Comparison of ENCODE assay signal across 1 cellular context in the genomic region with DNA sequence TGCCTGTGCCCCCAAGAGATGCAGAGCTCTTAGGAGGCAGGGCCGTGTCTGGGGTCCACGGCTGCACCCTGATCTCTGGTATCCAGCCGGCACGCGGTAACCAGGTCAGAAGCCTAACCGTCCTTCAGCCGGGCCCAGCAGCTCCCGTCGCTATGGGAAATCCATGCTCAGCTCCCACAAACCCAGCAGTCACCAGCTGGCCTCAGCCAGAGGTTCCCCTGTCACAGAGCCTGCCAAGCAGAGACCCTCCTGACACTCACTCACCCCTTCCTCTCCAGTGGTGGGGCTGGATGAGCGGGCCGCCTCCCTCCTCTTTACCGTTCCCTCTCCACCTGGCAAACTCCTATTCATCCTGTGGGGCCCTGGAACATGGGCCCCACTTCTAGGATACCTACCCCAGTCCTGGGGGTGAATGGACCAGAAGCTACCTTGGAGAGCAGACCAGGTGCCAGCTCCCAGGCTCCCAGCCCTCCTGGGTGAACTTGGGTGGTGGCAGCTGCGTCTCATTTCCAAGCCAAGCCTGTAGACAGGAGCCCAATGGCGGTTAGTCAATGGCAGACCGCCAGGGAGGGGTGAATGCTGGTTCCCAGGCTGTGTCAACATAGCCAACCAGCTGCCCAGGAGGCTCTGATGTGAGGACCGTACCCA.
TF ChIP-seq lines count a peak whose summit lies in the region.

No MANE protein-coding gene starts in this region.

TF ChIP-seq in K562, 482 proteins besides CTCF, POLR2A, EP300 and RAD21:
- TF ChIP-seq, protein P1, sequence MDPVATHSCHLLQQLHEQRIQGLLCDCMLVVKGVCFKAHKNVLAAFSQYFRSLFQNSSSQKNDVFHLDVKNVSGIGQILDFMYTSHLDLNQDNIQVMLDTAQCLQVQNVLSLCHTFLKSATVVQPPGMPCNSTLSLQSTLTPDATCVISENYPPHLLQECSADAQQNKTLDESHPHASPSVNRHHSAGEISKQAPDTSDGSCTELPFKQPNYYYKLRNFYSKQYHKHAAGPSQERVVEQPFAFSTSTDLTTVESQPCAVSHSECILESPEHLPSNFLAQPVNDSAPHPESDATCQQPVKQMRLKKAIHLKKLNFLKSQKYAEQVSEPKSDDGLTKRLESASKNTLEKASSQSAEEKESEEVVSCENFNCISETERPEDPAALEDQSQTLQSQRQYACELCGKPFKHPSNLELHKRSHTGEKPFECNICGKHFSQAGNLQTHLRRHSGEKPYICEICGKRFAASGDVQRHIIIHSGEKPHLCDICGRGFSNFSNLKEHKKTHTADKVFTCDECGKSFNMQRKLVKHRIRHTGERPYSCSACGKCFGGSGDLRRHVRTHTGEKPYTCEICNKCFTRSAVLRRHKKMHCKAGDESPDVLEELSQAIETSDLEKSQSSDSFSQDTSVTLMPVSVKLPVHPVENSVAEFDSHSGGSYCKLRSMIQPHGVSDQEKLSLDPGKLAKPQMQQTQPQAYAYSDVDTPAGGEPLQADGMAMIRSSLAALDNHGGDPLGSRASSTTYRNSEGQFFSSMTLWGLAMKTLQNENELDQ (CRISPR knock-in tag; IDR thresholded peaks at IDR 0.05; ENCODE audit: borderline replicate concordance): no peak
- TF ChIP-seq AFF4 (CRISPR knock-in tag; IDR thresholded peaks at IDR 0.05): no peak
- TF ChIP-seq KAT2B (IDR thresholded peaks at IDR 0.05; ENCODE audit: low read depth, low read length): no peak
- no peak for TF ChIP-seq CTBP1 (IDR thresholded peaks at IDR 0.05; ENCODE audit: borderline replicate concordance)
- TF ChIP-seq, protein P2, sequence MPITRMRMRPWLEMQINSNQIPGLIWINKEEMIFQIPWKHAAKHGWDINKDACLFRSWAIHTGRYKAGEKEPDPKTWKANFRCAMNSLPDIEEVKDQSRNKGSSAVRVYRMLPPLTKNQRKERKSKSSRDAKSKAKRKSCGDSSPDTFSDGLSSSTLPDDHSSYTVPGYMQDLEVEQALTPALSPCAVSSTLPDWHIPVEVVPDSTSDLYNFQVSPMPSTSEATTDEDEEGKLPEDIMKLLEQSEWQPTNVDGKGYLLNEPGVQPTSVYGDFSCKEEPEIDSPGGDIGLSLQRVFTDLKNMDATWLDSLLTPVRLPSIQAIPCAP (CRISPR knock-in tag; IDR thresholded peaks at IDR 0.05; ENCODE audit: borderline replicate concordance): no peak
- no peak for TF ChIP-seq SMAD2 (IDR thresholded peaks at IDR 0.05; ENCODE audit: low read depth, low read length)
- no peak for TF ChIP-seq MEIS2 (IDR thresholded peaks at IDR 0.05; ENCODE audit: partially characterized antibody)
- TF ChIP-seq HNRNPLL (IDR thresholded peaks at IDR 0.05; ENCODE audit: low read depth, low read length, poor library complexity, severe bottlenecking): no peak
- no peak for TF ChIP-seq ZNF217 (CRISPR knock-in tag; IDR thresholded peaks at IDR 0.05)
- TF ChIP-seq, protein P3, sequence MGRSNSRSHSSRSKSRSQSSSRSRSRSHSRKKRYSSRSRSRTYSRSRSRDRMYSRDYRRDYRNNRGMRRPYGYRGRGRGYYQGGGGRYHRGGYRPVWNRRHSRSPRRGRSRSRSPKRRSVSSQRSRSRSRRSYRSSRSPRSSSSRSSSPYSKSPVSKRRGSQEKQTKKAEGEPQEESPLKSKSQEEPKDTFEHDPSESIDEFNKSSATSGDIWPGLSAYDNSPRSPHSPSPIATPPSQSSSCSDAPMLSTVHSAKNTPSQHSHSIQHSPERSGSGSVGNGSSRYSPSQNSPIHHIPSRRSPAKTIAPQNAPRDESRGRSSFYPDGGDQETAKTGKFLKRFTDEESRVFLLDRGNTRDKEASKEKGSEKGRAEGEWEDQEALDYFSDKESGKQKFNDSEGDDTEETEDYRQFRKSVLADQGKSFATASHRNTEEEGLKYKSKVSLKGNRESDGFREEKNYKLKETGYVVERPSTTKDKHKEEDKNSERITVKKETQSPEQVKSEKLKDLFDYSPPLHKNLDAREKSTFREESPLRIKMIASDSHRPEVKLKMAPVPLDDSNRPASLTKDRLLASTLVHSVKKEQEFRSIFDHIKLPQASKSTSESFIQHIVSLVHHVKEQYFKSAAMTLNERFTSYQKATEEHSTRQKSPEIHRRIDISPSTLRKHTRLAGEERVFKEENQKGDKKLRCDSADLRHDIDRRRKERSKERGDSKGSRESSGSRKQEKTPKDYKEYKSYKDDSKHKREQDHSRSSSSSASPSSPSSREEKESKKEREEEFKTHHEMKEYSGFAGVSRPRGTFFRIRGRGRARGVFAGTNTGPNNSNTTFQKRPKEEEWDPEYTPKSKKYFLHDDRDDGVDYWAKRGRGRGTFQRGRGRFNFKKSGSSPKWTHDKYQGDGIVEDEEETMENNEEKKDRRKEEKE (IDR thresholded peaks at IDR 0.05; ENCODE audit: borderline replicate concordance in 1 of 2, control insufficient read depth in 1 of 2, low read depth in 2 of 2, low read length in 1 of 2): no peak
- TF ChIP-seq ETV6 (IDR thresholded peaks at IDR 0.05; ENCODE audit: borderline replicate concordance in 1 of 2, low read depth in 2 of 2, low read length in 1 of 2): no peak
- TF ChIP-seq ETV6 (CRISPR knock-in tag; IDR thresholded peaks at IDR 0.05; ENCODE audit: borderline replicate concordance): no peak
- peak; percentile 7; the same call in 1 of the 2 replicates for TF ChIP-seq USF1 (CRISPR knock-in tag; IDR thresholded peaks at IDR 0.05)
- TF ChIP-seq NFIC (IDR thresholded peaks at IDR 0.05): peak; percentile 80
- no peak for TF ChIP-seq SAFB2 (IDR thresholded peaks at IDR 0.05; ENCODE audit: borderline replicate concordance, low read depth, low read length, severe bottlenecking)
- TF ChIP-seq YY1 (IDR thresholded peaks at IDR 0.05; ENCODE audit: borderline replicate concordance in 1 of 3, control insufficient read depth in 1 of 3, extremely low read depth in 1 of 3, insufficient read depth in 3 of 3, insufficient read length in 1 of 3, insufficient replicate concordance in 2 of 3, low read depth in 1 of 3, low read length in 2 of 3): peak in 1 of 3 experiments; percentile 24
- no peak for TF ChIP-seq SIN3A (IDR thresholded peaks at IDR 0.05; ENCODE audit: borderline replicate concordance in 2 of 2, control insufficient read depth in 1 of 2, low read depth in 2 of 2, low read length in 2 of 2)
- no peak for TF ChIP-seq TBP (optimal IDR thresholded peaks at IDR 0.05; ENCODE audit: low read depth, low read length)
- no peak for TF ChIP-seq ZNF12 (CRISPR knock-in tag; IDR thresholded peaks at IDR 0.05)
- TF ChIP-seq, protein P4, sequence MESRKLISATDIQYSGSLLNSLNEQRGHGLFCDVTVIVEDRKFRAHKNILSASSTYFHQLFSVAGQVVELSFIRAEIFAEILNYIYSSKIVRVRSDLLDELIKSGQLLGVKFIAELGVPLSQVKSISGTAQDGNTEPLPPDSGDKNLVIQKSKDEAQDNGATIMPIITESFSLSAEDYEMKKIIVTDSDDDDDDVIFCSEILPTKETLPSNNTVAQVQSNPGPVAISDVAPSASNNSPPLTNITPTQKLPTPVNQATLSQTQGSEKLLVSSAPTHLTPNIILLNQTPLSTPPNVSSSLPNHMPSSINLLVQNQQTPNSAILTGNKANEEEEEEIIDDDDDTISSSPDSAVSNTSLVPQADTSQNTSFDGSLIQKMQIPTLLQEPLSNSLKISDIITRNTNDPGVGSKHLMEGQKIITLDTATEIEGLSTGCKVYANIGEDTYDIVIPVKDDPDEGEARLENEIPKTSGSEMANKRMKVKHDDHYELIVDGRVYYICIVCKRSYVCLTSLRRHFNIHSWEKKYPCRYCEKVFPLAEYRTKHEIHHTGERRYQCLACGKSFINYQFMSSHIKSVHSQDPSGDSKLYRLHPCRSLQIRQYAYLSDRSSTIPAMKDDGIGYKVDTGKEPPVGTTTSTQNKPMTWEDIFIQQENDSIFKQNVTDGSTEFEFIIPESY (CRISPR knock-in tag; IDR thresholded peaks at IDR 0.05): peak; percentile 55
- peak; percentile 33; the same call in 1 of the 2 replicates for TF ChIP-seq ZFX (CRISPR knock-in tag; IDR thresholded peaks at IDR 0.05)
